ENCODE assay signal across 9 cellular contexts in genomic region chr7:16753932-16754571, GRCh38. TPM values are rescaled to one million over a fixed set of nuclear protein-coding genes. Genes with fewer than 3 reads are reported as not detected.
DNase-seq lines count a peak whose midpoint lies in the region; ATAC-seq, FAIRE-seq and TF ChIP-seq lines count a peak whose summit lies in the region.
"Had no signal": no experiment of that assay in that cellular context is flagged by ENCODE, and none has a peak within 500 bp of the region (broad histone marks: within the 10 kb centered on the region; RNA-seq: fewer than 3 reads in every experiment).

No MANE protein-coding gene starts in this region.

- no peaks in the 10 kb centered on the region for H3K36me3 ChIP-seq in GM12878 (ENCODE audit: control insufficient read depth in 2 of 2, insufficient read depth in 2 of 2, low read length in 1 of 2)

- H2AFZ ChIP-seq in GM12878 (ENCODE audit: control insufficient read depth, low read depth, low read length) = no peak overlapping the region

- no peak for FAIRE-seq in GM12878 (lab: Jason Lieb, UNC)
- FAIRE-seq: colon had no signal

- CTCF ChIA-PET in GM12878 (lab: Yijun Ruan, JAX) = no interaction called here

- H3K27ac ChIP-seq in GM12878 (ENCODE audit: control insufficient read depth, insufficient read depth) = no peak overlapping the region

- H3K27me3 ChIP-seq in GM12878 (replicated peaks in 1 of 2; ENCODE audit: control insufficient read depth in 2 of 2, insufficient read depth in 2 of 2, low read length in 1 of 2) = peaks cover 5 to 18% of the 10 kb centered on the region in 2 experiments

- intact Hi-C loops in GM12878 (cut with micrococcal nuclease; ENCODE audit: unreplicated experiment) = no loop called here

- RAD21 ChIA-PET in GM12878 (lab: Charles Lee; ENCODE audit: unreplicated experiment) = no interaction called here

- H4K20me1 ChIP-seq in GM12878 (ENCODE audit: control insufficient read depth, insufficient read depth) = no peaks in the 10 kb centered on the region

- no peaks in the 10 kb centered on the region for H3K79me2 ChIP-seq in GM12878 (ENCODE audit: control insufficient read depth, insufficient read depth, low read length)

- DNase-seq in NCI-H1436 (lab: John Stamatoyannopoulos, UW) (peak; percentile 11), NCI-H1436 treated with DMSO at 0.1 percent for 48 hours (lab: John Stamatoyannopoulos, UW) (no peak), NCI-H82 treated with DMSO at 0.1 percent for 48 hours (lab: John Stamatoyannopoulos, UW; ENCODE audit: unreplicated experiment) (peak; percentile 36), GM12878 (ENCODE audit: low read depth, low spot score) (no peak), skeletal muscle cell (ENCODE audit: low read depth) (no peak), GM19238 (ENCODE audit: insufficient read length, low spot score) (no peak)

- peak overlapping the region; percentile 64; the same call in 1 of the 2 replicates for H3K4me2 ChIP-seq in GM12878 (ENCODE audit: control insufficient read depth, insufficient read depth)

- in situ Hi-C loops in GM12878 (cut with MboI) = no loop called here

- TF ChIP-seq POLR2A in GM12878 (IDR thresholded peaks at IDR 0.05; ENCODE audit: low read depth, low read length) = no peak

- H3K9me3 ChIP-seq in GM12878 (replicated peaks; ENCODE audit: control insufficient read depth, insufficient read depth, low read length) (no peaks in the 10 kb centered on the region), iPS-18c (ENCODE audit: control insufficient read depth, insufficient read depth, low read length) (no peaks in the 10 kb centered on the region)

- TF ChIP-seq EP300 in GM12878 (IDR thresholded peaks at IDR 0.05; ENCODE audit: borderline replicate concordance in 1 of 2, control insufficient read depth in 1 of 2, low read depth in 2 of 2, low read length in 2 of 2) = no peak

- H3K9ac ChIP-seq in GM12878 (ENCODE audit: control insufficient read depth, insufficient read depth, low read length) = no peak overlapping the region

- H3K4me3 ChIP-seq in GM12878 (no peak overlapping the region), iPS-18c (ENCODE audit: insufficient read depth, low read depth, low read length) (peak overlapping the region; percentile 93), skeletal muscle cell (ENCODE audit: low read depth, low read length) (peak overlapping the region; percentile 73)

- H3K4me1 ChIP-seq in GM12878 (ENCODE audit: control insufficient read depth, insufficient read depth, low read length) = no peaks in the 10 kb centered on the region

- WGBS in GM12878 (ENCODE audit: insufficient coverage, insufficient replicate concordance, low lambda C conversion rate, missing lambda C conversion rate) = 8% methylated on average over 46 of the region's 52 CpGs

- SMC1A ChIA-PET in GM12878 (lab: Charles Lee; ENCODE audit: uncharacterized antibody, unreplicated experiment) = no interaction called here

- no peak for TF ChIP-seq CTCF in GM12878 (IDR thresholded peaks at IDR 0.05 in 2 of 3, conservative IDR thresholded peaks at IDR 0.05 in 1 of 3; ENCODE audit: control insufficient read depth in 2 of 3, extremely low read depth in 1 of 3, insufficient read depth in 1 of 3, low read depth in 3 of 3, low read length in 3 of 3)

- POLR2A ChIA-PET in GM12878 (lab: Charles Lee) = no interaction called here

- ATAC-seq in HG02870 (IDR thresholded peaks at IDR 0.05; ENCODE audit: unreplicated experiment) (peak; percentile 15), GM12878 (no peak)

- no peak for TF ChIP-seq RAD21 in GM12878 (IDR thresholded peaks at IDR 0.05; ENCODE audit: insufficient read depth, low read depth, low read length)

- no TSS peak for BruUV-seq in GM12878 (replicated peaks; lab: Mats Ljungman, UMichigan)

TF ChIP-seq in GM12878, 131 proteins besides CTCF, POLR2A, EP300 and RAD21:
- TF ChIP-seq HDAC6 (IDR thresholded peaks at IDR 0.05; ENCODE audit: unreplicated experiment) (peak; percentile 75), NRF1 (conservative IDR thresholded peaks at IDR 0.05; ENCODE audit: low read depth, low read length) (no peak)
TF ChIP-seq in GM12878: peak in this region for 1.

RNA-seq across cellular contexts. Expression of gene TSPAN13, which starts 0.5 kb away (rescaled TPM):
- not detected in 2 replicates for total RNA-seq in GM12878 (2013; cell fraction: nucleolus; rRNA removed)
- total RNA-seq in GM12878 (2014; rRNA removed) = not detected in 2 replicates
- not detected in 2 replicates for total RNA-seq in GM12878 (2014; rRNA removed; fragmentation: Illumina TruSeq; extraction: Trizol)
- 0.26 and 0.35 TPM in 2 replicates for total RNA-seq in GM12878 (2021)
- polyA plus RNA-seq in GM12878 (2011; ENCODE audit: low read depth) = not detected
- not detected in 2 replicates for polyA plus RNA-seq in GM12878 (2011; rRNA removed)
- polyA plus RNA-seq in GM12878 (2011; cell fraction: cytosol; rRNA removed) = not detected in 2 replicates
- polyA plus RNA-seq in GM12878 (2011; cell fraction: nucleus; rRNA removed) = not detected in 2 replicates
- polyA plus RNA-seq in GM12878 (2012) = not detected in 2 replicates
- polyA plus RNA-seq in GM12878 (2014; fragmentation: Illumina TruSeq; extraction: Trizol) = not detected in 2 replicates
- polyA plus RNA-seq in GM12878 (2014; fragmentation: Nextera tagmentation; extraction: Ambion mirVana) = not detected
- polyA plus RNA-seq in GM12878 (2014; rRNA removed) = not detected in 2 replicates
- under 1 TPM in 1 of 2 experiments, not detected in 1; 0.37 TPM for polyA plus RNA-seq in GM12878 (2016; fragmentation: Nextera tagmentation; extraction: Ambion mirVana)
- not detected in 2 replicates for polyA minus RNA-seq in GM12878 (2011; rRNA and poly(A)+ RNA removed)
- polyA minus RNA-seq in GM12878 (2011; cell fraction: cytosol; rRNA and poly(A)+ RNA removed) = not detected in 2 replicates
- polyA minus RNA-seq in GM12878 (2011; cell fraction: nucleus; rRNA and poly(A)+ RNA removed) = not detected in 2 replicates

RNA-seq across cellular contexts. Expression of gene AGR2, which starts 50.7 kb away (rescaled TPM):
- total RNA-seq in GM12878 (2013; cell fraction: nucleolus; rRNA removed) = not detected in 2 replicates
- total RNA-seq in GM12878 (2014; rRNA removed) (not detected in 2 replicates), GM12878 (2014; rRNA removed; fragmentation: Illumina TruSeq; extraction: Trizol) (not detected in 2 replicates), GM12878 (2021) (0.67 and 1.7 TPM in 2 replicates)
- not detected for polyA plus RNA-seq in GM12878 (2011; ENCODE audit: low read depth)
- polyA plus RNA-seq in GM12878 (2011; rRNA removed) (not detected in 2 replicates), GM12878 (2014; fragmentation: Illumina TruSeq; extraction: Trizol) (not detected in 2 replicates), GM12878 (2014; fragmentation: Nextera tagmentation; extraction: Ambion mirVana) (not detected), GM12878 (2014; rRNA removed) (not detected in 2 replicates), GM12878 (2016; fragmentation: Nextera tagmentation; extraction: Ambion mirVana) (not detected)
- polyA plus RNA-seq in GM12878 (2011; cell fraction: cytosol; rRNA removed) = not detected in 2 replicates
- not detected in 2 replicates for polyA plus RNA-seq in GM12878 (2011; cell fraction: nucleus; rRNA removed)
- polyA plus RNA-seq in GM12878 (2012) = not detected in 2 replicates
- polyA minus RNA-seq in GM12878 (2011; rRNA and poly(A)+ RNA removed) = not detected in 2 replicates
- not detected in 2 replicates for polyA minus RNA-seq in GM12878 (2011; cell fraction: cytosol; rRNA and poly(A)+ RNA removed)
- polyA minus RNA-seq in GM12878 (2011; cell fraction: nucleus; rRNA and poly(A)+ RNA removed) = not detected in 2 replicates

Comparison
In these comparisons a context has a peak if more than half of its experiments do, and no peak if none do; other contexts are left out.
1. DNase-seq: peak in NCI-H1436 (single experiment) and NCI-H82 treated with DMSO at 0.1 percent for 48 hours (single experiment); none in NCI-H1436 treated with DMSO at 0.1 percent for 48 hours (single experiment), GM12878 (single experiment), skeletal muscle cell (single experiment) and GM19238 (single experiment).